31 cellular contexts compared by ENCODE assay signal in genomic region chr5:116685931-116686330, GRCh38.
"Had no signal": no experiment of that assay in that cellular context is flagged by ENCODE, and none has a peak within 500 bp of the region (broad histone marks: within the 10 kb centered on the region; RNA-seq: fewer than 3 reads in every experiment).

No MANE protein-coding gene starts in this region.

- FAIRE-seq: endometrium, endothelial cell of umbilical vein, TTC549 had no signal

- H3K4me1 ChIP-seq: ascending aorta, breast epithelium, colonic mucosa, esophagus squamous epithelium, gastroesophageal sphincter had no signal

- H3K27ac ChIP-seq: ascending aorta, breast epithelium, cardiac muscle cell, colonic mucosa, epithelial cell of prostate, esophagus squamous epithelium, gastroesophageal sphincter, VCaP had no signal

- H3K27me3 ChIP-seq: ascending aorta, breast epithelium, cardiac muscle cell, colonic mucosa, esophagus squamous epithelium, gastroesophageal sphincter had no signal

- ATAC-seq: activated naive CD4-positive, alpha-beta T cell treated with anti-CD3 and anti-CD28 coated beads, Interleukin-2, amount 50 U/mL, for 72 hours; activated T-cell treated with anti-CD3 and anti-CD28 coated beads, Interleukin-2, amount 50 U/mL, for 72 hours; gastroesophageal sphincter had no signal

- H3K9me3 ChIP-seq: ascending aorta, breast epithelium, colonic mucosa, esophagus squamous epithelium, gastroesophageal sphincter had no signal

- H3K36me3 ChIP-seq: ascending aorta, breast epithelium, cardiac muscle cell, colonic mucosa, esophagus squamous epithelium, gastroesophageal sphincter had no signal

- DNase-seq: activated CD4-positive, alpha-beta memory T cell treated with anti-CD3 and anti-CD28 coated beads, Interleukin-2, amount 10 ng/mL, durations not matched to agents 7 days and 5 days; activated CD4-positive, alpha-beta T cell treated with anti-CD3 and anti-CD28 coated beads for 1 hour; activated CD4-positive, alpha-beta T cell treated with anti-CD3 and anti-CD28 coated beads for 4 hours; activated CD4-positive, alpha-beta T cell treated with anti-CD3 and anti-CD28 coated beads, Interleukin-2, amount 10 ng/mL, durations not matched to agents 7 days and 5 days; activated CD4-positive, alpha-beta T cell treated with anti-CD3 and anti-CD28 coated beads, Interleukin-2, amount 50 U/mL, for 4 hours; activated CD8-positive, alpha-beta memory T cell treated with anti-CD3 and anti-CD28 coated beads, Interleukin-2, amount 50 U/mL, for 48 hours; activated gamma-delta T cell; activated naive CD4-positive, alpha-beta T cell; activated naive CD4-positive, alpha-beta T cell treated with anti-CD3 and anti-CD28 coated beads, Interleukin-2, amount 10 ng/mL, durations not matched to agents 7 days and 5 days; activated naive CD8-positive, alpha-beta T cell treated with anti-CD3 and anti-CD28 coated beads, Interleukin-2, amount 10 ng/mL, durations not matched to agents 7 days and 5 days; activated T-cell treated with anti-CD3 and anti-CD28 coated beads for 4 hours; activated T-cell treated with anti-CD3 and anti-CD28 coated beads, Interleukin-2, amount 50 U/mL, for 24 hours; activated T-cell treated with anti-CD3 and anti-CD28 coated beads, Interleukin-2, amount 50 U/mL, for 72 hours; central memory CD4-positive, alpha-beta T cell; cerebellar nuclear complex; colonic mucosa; effector CD8-positive, alpha-beta T cell; esophagus squamous epithelium; foreskin melanocyte; head of caudate nucleus; T-helper 2 cell had no signal

- H3K4me3 ChIP-seq: ascending aorta, breast epithelium, cardiac muscle cell, colonic mucosa, esophagus squamous epithelium, gastroesophageal sphincter had no signal
